Comparison of ENCODE assay signal across 22 cellular contexts in genomic region chr2:139963863-139964355, GRCh38.
"Had no signal": no experiment of that assay in that cellular context is flagged by ENCODE, and none has a peak within 500 bp of the region (broad histone marks: within the 10 kb centered on the region; RNA-seq: fewer than 3 reads in every experiment).

No MANE protein-coding gene starts in this region.

- FAIRE-seq: HTR-8/SVneo, K562, RCC 7860 had no signal

- DNase-seq: Kasumi-1, NCI-H1092, NCI-H1105 treated with DMSO at 0.1 percent for 48 hours, NCI-H1417 treated with DMSO at 0.1 percent for 48 hours, NCI-H146, NCI-H1694 treated with DMSO at 0.1 percent for 48 hours, NCI-H1930, NCI-H2081, NCI-H2107, NCI-H2227 treated with DMSO at 0.1 percent for 48 hours, NCI-H524, NCI-H526 treated with DMSO at 0.1 percent for 48 hours, NCI-H748 treated with DMSO at 0.1 percent for 48 hours, RPMI8226, SHP77, SK-N-SH, SW 1271, T-cell had no signal

- H3K9me3 ChIP-seq: SK-N-SH had no signal

- H3K27ac ChIP-seq: KMS-11 had no signal

- H3K4me3 ChIP-seq: K562 had no signal

- ATAC-seq: K562, T-cell had no signal

- H3K9ac ChIP-seq: KMS-11, SK-N-SH had no signal

- H3K4me2 ChIP-seq: KMS-11, SK-N-SH had no signal
